In genomic region chr19:55683449-55684261, GRCh38 we compare ENCODE assay signal across 1 cellular context.
TF ChIP-seq lines count a peak whose summit lies in the region.

No MANE protein-coding gene starts in this region.

TF ChIP-seq in HepG2, 621 proteins besides CTCF, POLR2A, EP300 and RAD21 (continued from another document and continues in another):
- no peak for TF ChIP-seq THAP8 (CRISPR knock-in tag; IDR thresholded peaks at IDR 0.05; ENCODE audit: borderline replicate concordance)
- no peak for TF ChIP-seq CEBPZ (IDR thresholded peaks at IDR 0.05; ENCODE audit: low read length)
- no peak for TF ChIP-seq ZNF354B (CRISPR knock-in tag; IDR thresholded peaks at IDR 0.05)
- TF ChIP-seq HMGXB3 (CRISPR knock-in tag; IDR thresholded peaks at IDR 0.05; ENCODE audit: borderline replicate concordance) = no peak
- TF ChIP-seq AGO1 (IDR thresholded peaks at IDR 0.05; ENCODE audit: low read depth, low read length, poor library complexity, severe bottlenecking) = no peak
- TF ChIP-seq BCL3 (CRISPR knock-in tag; IDR thresholded peaks at IDR 0.05) = no peak
- TF ChIP-seq ARNT (IDR thresholded peaks at IDR 0.05) = no peak
- TF ChIP-seq ZNF367 (CRISPR knock-in tag; IDR thresholded peaks at IDR 0.05; ENCODE audit: borderline replicate concordance) = no peak
- peak; percentile 96 for TF ChIP-seq ASH2L (IDR thresholded peaks at IDR 0.05; ENCODE audit: insufficient read length, low read depth, low read length)
- TF ChIP-seq ZNF256 (CRISPR knock-in tag; conservative IDR thresholded peaks at IDR 0.05) = 0 out of 2 replicates have a peak, but pooled peaks have one; percentile 30
- TF ChIP-seq ZNF407 (CRISPR knock-in tag; IDR thresholded peaks at IDR 0.05; ENCODE audit: not compliant biosample characterization) = no peak
- TF ChIP-seq UBTF (CRISPR knock-in tag; IDR thresholded peaks at IDR 0.05) = no peak; the same call in 1 of the 2 replicates
- peak; percentile 50; the same call in 1 of the 2 replicates for TF ChIP-seq MLX (CRISPR knock-in tag; IDR thresholded peaks at IDR 0.05)
- TF ChIP-seq SIX4 (CRISPR knock-in tag; IDR thresholded peaks at IDR 0.05) = peak; percentile 40; the same call in 1 of the 2 replicates
- TF ChIP-seq MYPOP (CRISPR knock-in tag; IDR thresholded peaks at IDR 0.05) = 0 out of 2 replicates have a peak, but pooled peaks have one; percentile 43
- TF ChIP-seq ZBTB20 (CRISPR knock-in tag; IDR thresholded peaks at IDR 0.05; ENCODE audit: borderline replicate concordance, low read depth) = peak; percentile 89; the same call in 1 of the 2 replicates
- TF ChIP-seq ZNF275 (CRISPR knock-in tag; IDR thresholded peaks at IDR 0.05; ENCODE audit: borderline replicate concordance) = no peak
- TF ChIP-seq MAFG (CRISPR knock-in tag; IDR thresholded peaks at IDR 0.05) = no peak
- TF ChIP-seq GABPA (IDR thresholded peaks at IDR 0.05; ENCODE audit: low read depth, low read length) = no peak
- peak; percentile 73 for TF ChIP-seq GABPA (CRISPR knock-in tag; IDR thresholded peaks at IDR 0.05; ENCODE audit: low read depth)
- no peak for TF ChIP-seq DDIT3 (CRISPR knock-in tag; IDR thresholded peaks at IDR 0.05)
- TF ChIP-seq ZNF703 (CRISPR knock-in tag; IDR thresholded peaks at IDR 0.05; ENCODE audit: borderline replicate concordance) = no peak
- TF ChIP-seq ZNF143 (CRISPR knock-in tag; IDR thresholded peaks at IDR 0.05) = no peak
- TF ChIP-seq SCMH1 (CRISPR knock-in tag; IDR thresholded peaks at IDR 0.05; ENCODE audit: borderline replicate concordance) = no peak
- peak; percentile 89 for TF ChIP-seq SALL1 (CRISPR knock-in tag; IDR thresholded peaks at IDR 0.05)
- no peak for TF ChIP-seq THAP7 (CRISPR knock-in tag; IDR thresholded peaks at IDR 0.05)
- no peak for TF ChIP-seq MAF1 (CRISPR knock-in tag; IDR thresholded peaks at IDR 0.05; ENCODE audit: borderline replicate concordance)
